ENCODE assay signal across 8 cellular contexts in genomic region chr11:12087075-12087775, GRCh38. TPM values are rescaled to one million over a fixed set of nuclear protein-coding genes. Genes with fewer than 3 reads are reported as not detected.
DNase-seq lines count a peak whose midpoint lies in the region; ATAC-seq and TF ChIP-seq lines count a peak whose summit lies in the region.

No MANE protein-coding gene starts in this region.

- peak; percentile 20 for TF ChIP-seq CTCF in AG04449 (IDR thresholded peaks at IDR 0.05; ENCODE audit: insufficient read depth, low read length, missing control alignments)
- 0 out of 2 replicates have a peak, but pooled peaks have one; percentile 11 for TF ChIP-seq CTCF in PC-3 (conservative IDR thresholded peaks at IDR 0.05; ENCODE audit: low read depth, low read length)
- no peak for TF ChIP-seq CTCF in tibial nerve (IDR thresholded peaks at IDR 0.05)

- TF ChIP-seq EP300 in tibial nerve (IDR thresholded peaks at IDR 0.05), result no peak

- peaks cover 18% of the 10 kb centered on the region for H3K79me2 ChIP-seq in PC-3 (ENCODE audit: low read length)

- H3K4me3 ChIP-seq in AG04449 (ENCODE audit: low read depth, low read length) (peak overlapping the region; percentile 46), PC-3 (ENCODE audit: low read length) (peak overlapping the region; percentile 51; the same call in 1 of the 2 replicates), tibial nerve (no peak overlapping the region), H7 (ENCODE audit: insufficient read depth, low read depth, low read length) (no peak overlapping the region)

- peak overlapping the region; percentile 99 for H3K27ac ChIP-seq in PC-3 (ENCODE audit: low read length)
- peak overlapping the region; percentile 49 for H3K27ac ChIP-seq in angular gyrus (ENCODE audit: low read depth, low read length)
- H3K27ac ChIP-seq in tibial nerve, result peak overlapping the region in 3 of 4 donors; percentile 25 to 75 (median 73)

- no peaks in the 10 kb centered on the region for H3K9me2 ChIP-seq in PC-3 (replicated peaks; ENCODE audit: low read length)

- H3K4me1 ChIP-seq in PC-3 (ENCODE audit: insufficient read depth, low read length) (peaks cover 72% of the 10 kb centered on the region), tibial nerve (peaks cover 0 to 48% (median 34%) of the 10 kb centered on the region in 4 donors)

- peak overlapping the region; percentile 89 for H3K9ac ChIP-seq in PC-3 (ENCODE audit: low read length)

- POLR2A ChIA-PET in AG04449 (lab: Yijun Ruan, JAX), result interaction anchor here (0.6 to 5.9 kb wide), 31 partner anchors 10 to 274 kb away, joined by 3 to 89 read pairs (median 5); partner anchors contain the start of gene MICAL2
- POLR2A ChIA-PET in PC-3 (lab: Charles Lee; ENCODE audit: unreplicated experiment), result interaction anchor here (0.6 to 2.0 kb wide), 8 partner anchors 15 to 88 kb away, joined by 3 to 13 read pairs (median 4); no protein-coding TSS in a partner anchor

- H3K4me2 ChIP-seq in PC-3 (ENCODE audit: low read length), result peak overlapping the region; percentile 83

- H2AFZ ChIP-seq in PC-3 (ENCODE audit: low read length), result no peak overlapping the region

- no peaks in the 10 kb centered on the region for H4K20me1 ChIP-seq in PC-3 (ENCODE audit: low read length)

- peaks cover 33% of the 10 kb centered on the region for H3F3A ChIP-seq in PC-3 (ENCODE audit: low read length, unreplicated experiment)

- H3K36me3 ChIP-seq in PC-3 (ENCODE audit: low read depth, low read length) (no peaks in the 10 kb centered on the region), tibial nerve (no peaks in the 10 kb centered on the region), H7 (replicated peaks; ENCODE audit: control insufficient read depth, insufficient read depth, low read length) (no peaks in the 10 kb centered on the region)

- no peak for TF ChIP-seq POLR2A in tibial nerve (IDR thresholded peaks at IDR 0.05)

- peak; percentile 61 for ATAC-seq in GM21515 (IDR thresholded peaks at IDR 0.05; ENCODE audit: unreplicated experiment)
- ATAC-seq in PC-3, result peak; percentile 16

- no TSS peak for BruUV-seq in PC-3 (replicated peaks; lab: Mats Ljungman, UMichigan)

- CTCF ChIA-PET in AG04449 (lab: Yijun Ruan, JAX) (interaction anchor here (0.6 to 4.6 kb wide), 25 partner anchors 9 to 1208 kb away, joined by 3 to 25 read pairs (median 4); no protein-coding TSS in a partner anchor), PC-3 (lab: Charles Lee) (interaction anchor here (0.5 to 0.9 kb wide), 4 partner anchors 9 to 156 kb away, joined by 3 to 9 read pairs (median 4); no protein-coding TSS in a partner anchor)

- no peak for DNase-seq in AG04449 (ENCODE audit: low read depth, low spot score)
- DNase-seq in PC-3, result peak; percentile 74
- DNase-seq in kidney tubule cell (ENCODE audit: low spot score), result peak; percentile 91
- DNase-seq in tibial nerve (ENCODE audit: low spot score in 2 of 2), result no peak
- DNase-seq in NCI-H1436 (lab: John Stamatoyannopoulos, UW), result no peak
- DNase-seq in H7, result no peak

- no peaks in the 10 kb centered on the region for H3K9me3 ChIP-seq in PC-3 (ENCODE audit: low read length)
- no peaks in the 10 kb centered on the region for H3K9me3 ChIP-seq in tibial nerve

- intact Hi-C loops in PC-3 (cut with micrococcal nuclease), result loop anchor here (2.0 to 5.0 kb wide), 2 partner anchors 24 to 75 kb away; partner anchors contain the start of gene MICAL2

- H3K27me3 ChIP-seq in PC-3 (ENCODE audit: low read length) (no peaks in the 10 kb centered on the region), tibial nerve (no peaks in the 10 kb centered on the region), H7 (ENCODE audit: control insufficient read depth, insufficient read depth, low read length) (no peaks in the 10 kb centered on the region)

- WGBS in tibial nerve, 2 donors, result 77 to 82% methylated on average over 7 of the region's 7 CpGs

RNA-seq across cellular contexts. Expression of gene MICAL2, which starts 23.2 kb away (rescaled TPM):
- total RNA-seq in PC-3 (2014; rRNA removed), result 50.1 and 62.9 TPM in 2 replicates
- total RNA-seq in tibial nerve, result 100 to 1,000 TPM in 2 of 4 donors, 10 to 100 TPM in 2; 87.0 to 136 (median 101) TPM
- 0.83 and 1.1 TPM in 2 replicates for total RNA-seq in H7 (2014; rRNA removed; shearing (Covaris generic))

Comparison
In these comparisons a context has a peak if more than half of its experiments do, and no peak if none do; other contexts are left out.
1. DNase-seq: peak in PC-3 (single experiment) and kidney tubule cell (single experiment); none in AG04449 (single experiment), tibial nerve (0 of 2), NCI-H1436 (single experiment) and H7 (single experiment).
2. H3K4me3 ChIP-seq: peak in AG04449 (single experiment) and PC-3 (single experiment); none in tibial nerve (0 of 4) and H7 (single experiment).
3. CTCF ChIP-seq: peak in AG04449 (single experiment) and PC-3 (single experiment); none in tibial nerve (0 of 5).
4. H3K27ac ChIP-seq: peak in every context shown above with its lines; median percentile 99 in PC-3; 73 in tibial nerve; 49 in angular gyrus.
5. RNA of gene MICAL2, which starts 23.2 kb away (total RNA-seq): 87.0 to 136 TPM in tibial nerve and 50.1 to 62.9 TPM in PC-3; 0.83 to 1.1 TPM in H7; every median in the first group is over 10 times any median in the second.